In genomic region chr15:66505818-66506217, GRCh38 we compare ENCODE assay signal across 8 cellular contexts. TPM values are rescaled to one million over a fixed set of nuclear protein-coding genes. Genes with fewer than 3 reads are reported as not detected.
DNase-seq lines count a peak whose midpoint lies in the region; ATAC-seq, FAIRE-seq and TF ChIP-seq lines count a peak whose summit lies in the region.

No MANE protein-coding gene starts in this region.

- TF ChIP-seq CTCF in BE2C (IDR thresholded peaks at IDR 0.05; ENCODE audit: low read depth, low read length), result no peak
- TF ChIP-seq CTCF in LNCaP clone FGC (IDR thresholded peaks at IDR 0.05; ENCODE audit: control insufficient read depth, extremely low read depth, insufficient read depth), result no peak
- no peak for TF ChIP-seq CTCF in coronary artery (IDR thresholded peaks at IDR 0.05)

- H3K27me3 Mint-ChIP-seq in naive B cell, result no peaks in the 10 kb centered on the region

- no peak for FAIRE-seq in HTR-8/SVneo (lab: Jason Lieb, UNC)

- no peaks in the 10 kb centered on the region for H3K27me3 ChIP-seq in BE2C

- H3K4me3 ChIP-seq in BE2C (ENCODE audit: low read depth, low read length) (peak overlapping the region; percentile 86), LNCaP clone FGC (ENCODE audit: low read depth, low read length) (peak overlapping the region; percentile 94), coronary artery (peak overlapping the region; percentile 84)

- no peak for DNase-seq in BE2C
- DNase-seq in LNCaP clone FGC (ENCODE audit: low read depth), result no peak
- DNase-seq in coronary artery (ENCODE audit: low spot score), result no peak
- no peak for DNase-seq in naive B cell
- DNase-seq in HTR-8/SVneo (ENCODE audit: insufficient read length, low spot score), result no peak
- no peak for DNase-seq in NCI-H748 (lab: John Stamatoyannopoulos, UW; ENCODE audit: unreplicated experiment)
- DNase-seq in NCI-H1436 treated with DMSO at 0.1 percent for 48 hours (lab: John Stamatoyannopoulos, UW), result no peak
- DNase-seq in substantia nigra (lab: John Stamatoyannopoulos, UW), result no peak

- no peaks in the 10 kb centered on the region for H3K9me3 ChIP-seq in BE2C

- no peaks in the 10 kb centered on the region for H3K4me1 ChIP-seq in BE2C

- ATAC-seq in naive B cell (ENCODE audit: low read depth in 2 of 2), result no peak

- peaks cover 8 to 13% of the 10 kb centered on the region in 2 donors for H3K36me3 Mint-ChIP-seq in naive B cell

- H3K4me1 Mint-ChIP-seq in naive B cell, result peaks cover 26 to 40% (median 34%) of the 10 kb centered on the region in 3 donors

- peak overlapping the region; percentile 84 to 100 (median 99) for H3K4me3 Mint-ChIP-seq in naive B cell

- H3K36me3 ChIP-seq in BE2C, result peaks cover 47% of the 10 kb centered on the region

- peak overlapping the region in 1 of 2 donors; percentile 94 for H3K27ac ChIP-seq in coronary artery
- H3K27ac ChIP-seq in substantia nigra (ENCODE audit: low read depth, low read length, poor library complexity, severe bottlenecking), result no peak overlapping the region

- peak overlapping the region; percentile 91 to 100 (median 100) for H3K27ac Mint-ChIP-seq in naive B cell

- H3K9me3 Mint-ChIP-seq in naive B cell, result no peaks in the 10 kb centered on the region

RNA-seq across cellular contexts. Expression of gene ZWILCH, which starts 0.7 kb away (rescaled TPM):
- polyA plus RNA-seq in BE2C (2012; ENCODE audit: insufficient read depth, insufficient read length, low read depth), result 3.6 TPM
- polyA plus RNA-seq in naive B cell (ENCODE audit: low read depth in 6 of 6), result 10 to 100 TPM in 3 of 6 donors, 1 to 10 TPM in 3; 3.9 to 15.9 (median 10.1) TPM

RNA-seq across cellular contexts. Expression of gene RPL4, which starts 1.2 kb away (rescaled TPM):
- polyA plus RNA-seq in BE2C (2012; ENCODE audit: insufficient read depth, insufficient read length, low read depth), result 2,485 TPM
- 1,000 to 10,000 TPM in 2 of 6 donors, 100 to 1,000 TPM in 4; 642 to 1,068 (median 924) TPM for polyA plus RNA-seq in naive B cell (ENCODE audit: low read depth in 6 of 6)

RNA-seq across cellular contexts. Expression of gene SNAPC5, which starts 8.3 kb away (rescaled TPM):
- polyA plus RNA-seq in BE2C (2012; ENCODE audit: insufficient read depth, insufficient read length, low read depth), result 41.6 TPM
- 10 to 100 TPM; 45.0 to 69.6 (median 53.4) TPM for polyA plus RNA-seq in naive B cell (ENCODE audit: low read depth in 6 of 6)

RNA-seq across cellular contexts. Expression of gene LCTL, which starts 60.0 kb away (rescaled TPM):
- not detected for polyA plus RNA-seq in BE2C (2012; ENCODE audit: insufficient read depth, insufficient read length, low read depth)
- polyA plus RNA-seq in naive B cell (ENCODE audit: low read depth in 6 of 6), result under 1 TPM in 3 of 6 donors, not detected in 3; 0.09 to 0.31 (median 0.17) TPM
